ENCODE assay signal across 1 cellular context in genomic region chr12:115000038-115000437, GRCh38.
TF ChIP-seq lines count a peak whose summit lies in the region.

No MANE protein-coding gene starts in this region.

TF ChIP-seq in GM23338, 12 proteins besides CTCF, POLR2A, EP300 and RAD21:
- TF ChIP-seq ZNF462 (CRISPR knock-in tag; IDR thresholded peaks at IDR 0.05) (no peak), CREB1 (CRISPR knock-in tag; IDR thresholded peaks at IDR 0.05; ENCODE audit: low read depth) (no peak), JUNB (IDR thresholded peaks at IDR 0.05; ENCODE audit: unreplicated experiment) (no peak), NANOG (IDR thresholded peaks at IDR 0.05; ENCODE audit: borderline replicate concordance) (no peak), ETS1 (IDR thresholded peaks at IDR 0.05) (no peak), POLR2AphosphoS5 (IDR thresholded peaks at IDR 0.05; ENCODE audit: low read depth) (no peak), REST (IDR thresholded peaks at IDR 0.05; ENCODE audit: unreplicated experiment) (no peak), ZNF114 (CRISPR knock-in tag; IDR thresholded peaks at IDR 0.05) (no peak), EZH2 (IDR thresholded peaks at IDR 0.05; ENCODE audit: low read depth, unreplicated experiment) (no peak), ZNF331 (CRISPR knock-in tag; IDR thresholded peaks at IDR 0.05; ENCODE audit: low read depth) (no peak), EZH2phosphoT487 (IDR thresholded peaks at IDR 0.05; ENCODE audit: unreplicated experiment) (no peak), STAT1 (IDR thresholded peaks at IDR 0.05; ENCODE audit: unreplicated experiment) (no peak)
